In genomic region chr11:9250139-9250582, GRCh38 we compare ENCODE assay signal across 8 cellular contexts. TPM values are rescaled to one million over a fixed set of nuclear protein-coding genes. Genes with fewer than 3 reads are reported as not detected.
DNase-seq lines count a peak whose midpoint lies in the region; ATAC-seq and TF ChIP-seq lines count a peak whose summit lies in the region.

No MANE protein-coding gene starts in this region.

- peak overlapping the region; percentile 22 to 72 (median 60) for H3K4me3 Mint-ChIP-seq in CD8-positive, alpha-beta memory T cell
- peak overlapping the region; percentile 53 for H3K4me3 Mint-ChIP-seq in activated T-helper 2 cell treated with anti-CD3 and anti-CD28 coated beads, Interferon-gamma antibody, Interleukin-2, Interleukin-4, amounts not matched to agents 10 μg/mL and 5 μg/mL and 100 μg/mL, durations not matched to agents 14 hours and 24 hours and 36 hours (ENCODE audit: low read depth)
- no peak overlapping the region for H3K4me3 Mint-ChIP-seq in stimulated activated memory B cell treated with anti-CD40 and anti-IgM and Interleukin-4, amounts not matched to agents 10 μg/mL and 1 μg/mL and 100 μg/mL, for 72 hours

- peaks cover 66% of the 10 kb centered on the region for H3K4me1 ChIP-seq in CD8-positive, alpha-beta memory T cell (ENCODE audit: insufficient read depth, low read length)
- H3K4me1 ChIP-seq in transverse colon, result peaks cover 0 to 12% (median 2%) of the 10 kb centered on the region in 4 donors

- CTCF ChIA-PET in CD8-positive, alpha-beta memory T cell (lab: Charles Lee), result interaction anchor here (1.0 to 1.7 kb wide), 4 partner anchors 8 to 19 kb away, joined by 3 to 4 read pairs (median 3); no protein-coding TSS in a partner anchor

- peaks cover 24 to 62% (median 60%) of the 10 kb centered on the region in 3 donors for H3K4me1 Mint-ChIP-seq in CD8-positive, alpha-beta memory T cell
- peaks cover 51% of the 10 kb centered on the region for H3K4me1 Mint-ChIP-seq in activated T-helper 2 cell treated with anti-CD3 and anti-CD28 coated beads, Interferon-gamma antibody, Interleukin-2, Interleukin-4, amounts not matched to agents 10 μg/mL and 5 μg/mL and 100 μg/mL, durations not matched to agents 14 hours and 24 hours and 36 hours (ENCODE audit: low read depth)
- H3K4me1 Mint-ChIP-seq in stimulated activated memory B cell treated with anti-CD40 and anti-IgM and Interleukin-4, amounts not matched to agents 10 μg/mL and 1 μg/mL and 100 μg/mL, for 72 hours, result peaks cover 22% of the 10 kb centered on the region

- no peaks in the 10 kb centered on the region for H3K9me3 Mint-ChIP-seq in CD8-positive, alpha-beta memory T cell
- no peaks in the 10 kb centered on the region for H3K9me3 Mint-ChIP-seq in activated T-helper 2 cell treated with anti-CD3 and anti-CD28 coated beads, Interferon-gamma antibody, Interleukin-2, Interleukin-4, amounts not matched to agents 10 μg/mL and 5 μg/mL and 100 μg/mL, durations not matched to agents 14 hours and 24 hours and 36 hours
- H3K9me3 Mint-ChIP-seq in stimulated activated memory B cell treated with anti-CD40 and anti-IgM and Interleukin-4, amounts not matched to agents 10 μg/mL and 1 μg/mL and 100 μg/mL, for 72 hours, result no peaks in the 10 kb centered on the region

- no peak for TF ChIP-seq EP300 in transverse colon (IDR thresholded peaks at IDR 0.05; ENCODE audit: low read depth)

- POLR2A ChIA-PET in CD8-positive, alpha-beta memory T cell (lab: Charles Lee), result interaction anchor here (0.7 to 1.5 kb wide), 5 partner anchors 15 to 135 kb away, joined by 3 to 8 read pairs (median 5); partner anchors contain the start of gene DENND5A

- H3K4me3 ChIP-seq in CD8-positive, alpha-beta memory T cell (ENCODE audit: low read length), result no peak overlapping the region
- no peak overlapping the region for H3K4me3 ChIP-seq in transverse colon

- no peak overlapping the region for H3K27ac ChIP-seq in CD8-positive, alpha-beta memory T cell (ENCODE audit: low read depth, low read length)
- H3K27ac ChIP-seq in transverse colon, result no peak overlapping the region

- no peaks in the 10 kb centered on the region for H3K27me3 ChIP-seq in CD8-positive, alpha-beta memory T cell (ENCODE audit: insufficient read depth, low read length, poor library complexity, severe bottlenecking)
- H3K27me3 ChIP-seq in transverse colon, result no peaks in the 10 kb centered on the region

- no peaks in the 10 kb centered on the region for H3K27me3 Mint-ChIP-seq in CD8-positive, alpha-beta memory T cell
- H3K27me3 Mint-ChIP-seq in activated T-helper 2 cell treated with anti-CD3 and anti-CD28 coated beads, Interferon-gamma antibody, Interleukin-2, Interleukin-4, amounts not matched to agents 10 μg/mL and 5 μg/mL and 100 μg/mL, durations not matched to agents 14 hours and 24 hours and 36 hours (ENCODE audit: low read depth), result no peaks in the 10 kb centered on the region
- H3K27me3 Mint-ChIP-seq in stimulated activated memory B cell treated with anti-CD40 and anti-IgM and Interleukin-4, amounts not matched to agents 10 μg/mL and 1 μg/mL and 100 μg/mL, for 72 hours, result no peaks in the 10 kb centered on the region

- in situ Hi-C loops in transverse colon (cut with MboI; ENCODE audit: low pct_ligation_motif_present in 1 of 4, low pct_unique_long_range_greater_than_20kb in 1 of 4, low sequenced_read_pairs in 3 of 4), result no loop called here

- intact Hi-C loops in activated T-helper 2 cell treated with anti-CD3 and anti-CD28 coated beads, Interferon-gamma antibody, Interleukin-2, Interleukin-4, amounts not matched to agents 10 μg/mL and 5 μg/mL and 100 μg/mL, durations not matched to agents 14 hours and 24 hours and 36 hours (cut with micrococcal nuclease), result loop anchor here (1.0 to 5.0 kb wide), 3 partner anchors 14 to 188 kb away; no protein-coding TSS in a partner anchor
- intact Hi-C loops in transverse colon (cut with DNase I; ENCODE audit: low total_unique reads), result loop anchor here (5.0 kb wide), 1 partner anchor 1667 kb away; no protein-coding TSS in a partner anchor

- ATAC-seq in GM19395 (IDR thresholded peaks at IDR 0.05; ENCODE audit: unreplicated experiment), result peak; percentile 87
- peak; percentile 75 for ATAC-seq in HG03432 (IDR thresholded peaks at IDR 0.05; ENCODE audit: unreplicated experiment)
- ATAC-seq in stimulated activated memory B cell treated with anti-CD40 and anti-IgM and Interleukin-4, amounts not matched to agents 10 μg/mL and 1 μg/mL and 100 μg/mL, for 72 hours, result peak; percentile 80

- DNase-seq in CD8-positive, alpha-beta memory T cell, result peak in 2 of 5 donors; percentile 51 to 83
- peak; percentile 32 for DNase-seq in activated T-helper 2 cell treated with anti-CD3 and anti-CD28 coated beads, Interferon-gamma antibody, Interleukin-2, Interleukin-4, amounts not matched to agents 10 μg/mL and 5 μg/mL and 100 μg/mL, durations not matched to agents 14 hours and 24 hours and 36 hours (ENCODE audit: low spot score)
- no peak for DNase-seq in NCI-H2196 (lab: John Stamatoyannopoulos, UW; ENCODE audit: unreplicated experiment)
- no peak for DNase-seq in NCI-H1417 (lab: John Stamatoyannopoulos, UW)
- DNase-seq in transverse colon, result no peak

- TF ChIP-seq CTCF in transverse colon (IDR thresholded peaks at IDR 0.05), result no peak

- H3K9me3 ChIP-seq in CD8-positive, alpha-beta memory T cell (ENCODE audit: low read length), result no peaks in the 10 kb centered on the region
- H3K9me3 ChIP-seq in transverse colon, result no peaks in the 10 kb centered on the region

- H3K36me3 Mint-ChIP-seq in CD8-positive, alpha-beta memory T cell, result peaks cover 0 to 2% (median 0%) of the 10 kb centered on the region in 3 donors
- peaks cover 17% of the 10 kb centered on the region for H3K36me3 Mint-ChIP-seq in activated T-helper 2 cell treated with anti-CD3 and anti-CD28 coated beads, Interferon-gamma antibody, Interleukin-2, Interleukin-4, amounts not matched to agents 10 μg/mL and 5 μg/mL and 100 μg/mL, durations not matched to agents 14 hours and 24 hours and 36 hours (ENCODE audit: low read depth)
- H3K36me3 Mint-ChIP-seq in stimulated activated memory B cell treated with anti-CD40 and anti-IgM and Interleukin-4, amounts not matched to agents 10 μg/mL and 1 μg/mL and 100 μg/mL, for 72 hours, result no peaks in the 10 kb centered on the region

- peak overlapping the region; percentile 26 to 81 (median 64) for H3K27ac Mint-ChIP-seq in CD8-positive, alpha-beta memory T cell
- H3K27ac Mint-ChIP-seq in activated T-helper 2 cell treated with anti-CD3 and anti-CD28 coated beads, Interferon-gamma antibody, Interleukin-2, Interleukin-4, amounts not matched to agents 10 μg/mL and 5 μg/mL and 100 μg/mL, durations not matched to agents 14 hours and 24 hours and 36 hours, result peak overlapping the region; percentile 73
- no peak overlapping the region for H3K27ac Mint-ChIP-seq in stimulated activated memory B cell treated with anti-CD40 and anti-IgM and Interleukin-4, amounts not matched to agents 10 μg/mL and 1 μg/mL and 100 μg/mL, for 72 hours

- WGBS in transverse colon (ENCODE audit: low coverage in 1 of 2), 2 donors, result 51 to 54% methylated on average over 2 of the region's 2 CpGs

- no peak for TF ChIP-seq POLR2A in transverse colon (IDR thresholded peaks at IDR 0.05)

- no peaks in the 10 kb centered on the region for H3K36me3 ChIP-seq in CD8-positive, alpha-beta memory T cell (ENCODE audit: insufficient read depth, low read length)
- H3K36me3 ChIP-seq in transverse colon, result no peaks in the 10 kb centered on the region

RNA-seq across cellular contexts. Expression of gene DENND5A, which starts 15.0 kb away (rescaled TPM):
- 10 to 100 TPM; 25.8 to 27.9 TPM for total RNA-seq in CD8-positive, alpha-beta memory T cell
- 13.1 TPM for polyA plus RNA-seq in CD8-positive, alpha-beta memory T cell
- total RNA-seq in activated T-helper 2 cell treated with anti-CD3 and anti-CD28 coated beads, Interferon-gamma antibody, Interleukin-2, Interleukin-4, amounts not matched to agents 10 μg/mL and 5 μg/mL and 100 μg/mL, durations not matched to agents 14 hours and 24 hours and 36 hours, result 56.7 and 61.6 TPM in 2 replicates
- 100 to 1,000 TPM in 1 of 4 donors, 10 to 100 TPM in 3; 18.9 to 117 (median 22.7) TPM for total RNA-seq in transverse colon
